In genomic region chr2:162090109-162090508, GRCh38 we compare ENCODE assay signal across 19 cellular contexts. TPM values are rescaled to one million over a fixed set of nuclear protein-coding genes. Genes with fewer than 3 reads are reported as not detected.
DNase-seq lines count a peak whose midpoint lies in the region; ATAC-seq, FAIRE-seq and TF ChIP-seq lines count a peak whose summit lies in the region.
"Had no signal": no experiment of that assay in that cellular context is flagged by ENCODE, and none has a peak within 500 bp of the region (broad histone marks: within the 10 kb centered on the region; RNA-seq: fewer than 3 reads in every experiment).

No MANE protein-coding gene starts in this region.

- H3K27me3 ChIP-seq in astrocyte (ENCODE audit: insufficient read depth, low read length) (no peaks in the 10 kb centered on the region), hepatocyte (no peaks in the 10 kb centered on the region), mesendoderm (ENCODE audit: insufficient read depth, low read length, poor library complexity) (no peaks in the 10 kb centered on the region)

- peak overlapping the region; percentile 28 for H2AFZ ChIP-seq in astrocyte (ENCODE audit: low read depth, low read length)
- H2AFZ ChIP-seq in hepatocyte = no peak overlapping the region

- no peak overlapping the region for H2BK120ac ChIP-seq in mesendoderm (ENCODE audit: low read depth, low read length)

- 0 out of 6 replicates have a peak overlapping the region, but pooled peaks of 1 of the 2 experiments have one; percentile 46 for H3K27ac ChIP-seq in A549
- H3K27ac ChIP-seq in astrocyte (ENCODE audit: low read depth, low read length) = peak overlapping the region; percentile 53
- peak overlapping the region; percentile 92 for H3K27ac ChIP-seq in hepatocyte
- no peak overlapping the region for H3K27ac ChIP-seq in mesendoderm (ENCODE audit: low read depth, low read length)
- H3K27ac ChIP-seq: psoas muscle had no signal

- H4K20me1 ChIP-seq in astrocyte (ENCODE audit: insufficient read depth, low read length) (no peaks in the 10 kb centered on the region), hepatocyte (ENCODE audit: insufficient read depth, poor library complexity, severe bottlenecking) (no peaks in the 10 kb centered on the region)

- H3K9me3 Mint-ChIP-seq in astrocyte (ENCODE audit: unreplicated experiment) = no peaks in the 10 kb centered on the region
- H3K9me3 Mint-ChIP-seq: CD8-positive, alpha-beta T cell; nephron had no signal

- TF ChIP-seq EP300 in A549 (IDR thresholded peaks at IDR 0.05) = no peak

- H3K36me3 ChIP-seq in astrocyte (ENCODE audit: insufficient read depth, low read length) (no peaks in the 10 kb centered on the region), hepatocyte (replicated peaks; ENCODE audit: insufficient read depth, low read depth) (no peaks in the 10 kb centered on the region), mesendoderm (ENCODE audit: control insufficient read depth, insufficient read depth, low read length) (no peaks in the 10 kb centered on the region)

- no peak overlapping the region for H3K4ac ChIP-seq in mesendoderm (ENCODE audit: low read depth, low read length)

- POLR2A ChIA-PET in A549 (lab: Yijun Ruan, JAX) = no interaction called here

- H3K23ac ChIP-seq in mesendoderm (ENCODE audit: low read length) = no peak overlapping the region

- no peak for DNase-seq in A549 (ENCODE audit: low read depth in 1 of 2, low spot score in 1 of 2)
- DNase-seq in HCEC 1CT = peak; percentile 80
- DNase-seq in astrocyte (ENCODE audit: low read depth) = no peak
- DNase-seq in hepatocyte (ENCODE audit: low spot score) = no peak
- no peak for DNase-seq in NCI-H345 (lab: John Stamatoyannopoulos, UW)
- DNase-seq in NCI-H526 treated with DMSO at 0.1 percent for 48 hours (lab: John Stamatoyannopoulos, UW) = no peak
- DNase-seq in activated T-cell treated with anti-CD3 and anti-CD28 coated beads, Interleukin-2, amount 50 U/mL, for 48 hours = no peak
- DNase-seq in mesendoderm = no peak
- DNase-seq: activated effector memory CD4-positive, alpha-beta T cell treated with anti-CD3 and anti-CD28 coated beads, Interleukin-2, amount 50 U/mL, for 16 hours; aorta; CD8-positive, alpha-beta T cell; head of caudate nucleus; NCI-H187; psoas muscle; SHP77; stimulated activated CD4-positive, alpha-beta T cell treated with anti-CD3 and anti-CD28 coated beads, Interleukin-15, amount 100 ng/mL, for 24 hours; stimulated activated naive CD4-positive, alpha-beta T cell treated with Interleukin-2 at 50 U/mL for 16 hours had no signal

- FAIRE-seq in A549 (lab: Jason Lieb, UNC) (no peak), astrocyte (lab: Jason Lieb, UNC) (peak; percentile 5)
- FAIRE-seq: G401.6 had no signal

- H2BK15ac ChIP-seq in mesendoderm (replicated peaks; ENCODE audit: low read depth) = no peak overlapping the region

- H3K79me1 ChIP-seq in mesendoderm (ENCODE audit: low read length) = no peaks in the 10 kb centered on the region

- no peak overlapping the region for H2AK5ac ChIP-seq in mesendoderm (ENCODE audit: low read length)

- WGBS in A549 (ENCODE audit: missing lambda C conversion rate) = 11% methylated on average over 1 of the region's 1 CpG
- WGBS in hepatocyte (ENCODE audit: low lambda C conversion rate, missing lambda C conversion rate) = 69% methylated on average over 1 of the region's 1 CpG
- WGBS in mesendoderm (ENCODE audit: extremely low coverage, insufficient coverage, low lambda C conversion rate) = no CpG with 5 or more reads among the region's 1 CpG

- no peak overlapping the region for H3K9ac ChIP-seq in astrocyte (ENCODE audit: low read length)
- H3K9ac ChIP-seq in mesendoderm (ENCODE audit: low read length) = no peak overlapping the region

- ATAC-seq in A549 = no peak
- ATAC-seq: CD8-positive, alpha-beta T cell; psoas muscle had no signal

- H4K8ac ChIP-seq in mesendoderm (ENCODE audit: low read depth, low read length) = no peak overlapping the region

- CTCF ChIA-PET in A549 (lab: Yijun Ruan, JAX) = no interaction called here

- peaks cover 35% of the 10 kb centered on the region for H3K4me1 ChIP-seq in A549
- H3K4me1 ChIP-seq in astrocyte (ENCODE audit: insufficient read depth, low read length) = peaks cover 49% of the 10 kb centered on the region
- peaks cover 36% of the 10 kb centered on the region for H3K4me1 ChIP-seq in hepatocyte (ENCODE audit: insufficient read depth)
- no peaks in the 10 kb centered on the region for H3K4me1 ChIP-seq in mesendoderm (ENCODE audit: control insufficient read depth, low read depth, low read length)
- H3K4me1 ChIP-seq: psoas muscle had no signal

- no peak overlapping the region for H3K27ac Mint-ChIP-seq in astrocyte (ENCODE audit: unreplicated experiment)
- H3K27ac Mint-ChIP-seq: CD8-positive, alpha-beta T cell; nephron had no signal

- H3K36me3 Mint-ChIP-seq in astrocyte (ENCODE audit: low read depth, unreplicated experiment) = no peaks in the 10 kb centered on the region
- H3K36me3 Mint-ChIP-seq: CD8-positive, alpha-beta T cell had no signal

- H3K79me2 ChIP-seq in astrocyte (ENCODE audit: insufficient read depth, low read length) (no peaks in the 10 kb centered on the region), hepatocyte (no peaks in the 10 kb centered on the region), mesendoderm (ENCODE audit: control insufficient read depth, insufficient read depth, low read length) (no peaks in the 10 kb centered on the region)

- H3K4me2 ChIP-seq in A549 (0 out of 3 replicates have a peak overlapping the region, but pooled peaks have one; percentile 16), astrocyte (ENCODE audit: low read length) (no peak overlapping the region), hepatocyte (no peak overlapping the region), mesendoderm (ENCODE audit: low read length) (no peak overlapping the region)

- no peak for TF ChIP-seq RAD21 in A549 (conservative IDR thresholded peaks at IDR 0.05 in 1 of 2, IDR thresholded peaks at IDR 0.05 in 1 of 2)

- no peaks in the 10 kb centered on the region for H3K27me3 Mint-ChIP-seq in astrocyte (ENCODE audit: low read depth, unreplicated experiment)

- H3K4me3 Mint-ChIP-seq in astrocyte (ENCODE audit: unreplicated experiment) = no peak overlapping the region
- H3K4me3 Mint-ChIP-seq: CD8-positive, alpha-beta T cell; nephron had no signal

- no peak overlapping the region for H3K18ac ChIP-seq in mesendoderm (ENCODE audit: low read length)

- H3K9me2 ChIP-seq in hepatocyte (replicated peaks; ENCODE audit: insufficient read depth) = no peaks in the 10 kb centered on the region

- H3K9me3 ChIP-seq in A549 = no peaks in the 10 kb centered on the region
- H3K9me3 ChIP-seq in astrocyte (ENCODE audit: insufficient read depth, low read depth, low read length) = no peaks in the 10 kb centered on the region
- H3K9me3 ChIP-seq in hepatocyte (ENCODE audit: low read depth) = no peaks in the 10 kb centered on the region
- H3K9me3 ChIP-seq: psoas muscle had no signal

- H2BK5ac ChIP-seq in mesendoderm (ENCODE audit: low read length) = no peak overlapping the region

- H3K4me3 ChIP-seq in A549 (no peak overlapping the region), astrocyte (ENCODE audit: insufficient read depth, low read depth, low read length) (no peak overlapping the region), hepatocyte (no peak overlapping the region), mesendoderm (ENCODE audit: low read length) (no peak overlapping the region)
- H3K4me3 ChIP-seq: psoas muscle had no signal

- H3K56ac ChIP-seq in mesendoderm (ENCODE audit: low read length) = no peak overlapping the region

- peaks cover 43% of the 10 kb centered on the region for H3K4me1 Mint-ChIP-seq in astrocyte (ENCODE audit: low read depth, unreplicated experiment)
- H3K4me1 Mint-ChIP-seq: nephron had no signal

- no peak for TF ChIP-seq POLR2A in A549 (IDR thresholded peaks at IDR 0.05; ENCODE audit: low read length)

- TF ChIP-seq CTCF in A549 (IDR thresholded peaks at IDR 0.05) (no peak), astrocyte (IDR thresholded peaks at IDR 0.05; ENCODE audit: insufficient read depth, low read depth, low read length) (no peak), hepatocyte (IDR thresholded peaks at IDR 0.05; ENCODE audit: poor library complexity) (no peak)

- H4K5ac ChIP-seq in mesendoderm (ENCODE audit: low read length) = no peak overlapping the region

TF ChIP-seq in A549, 52 proteins besides CTCF, POLR2A, EP300 and RAD21:
- TF ChIP-seq CBX2 (IDR thresholded peaks at IDR 0.05; ENCODE audit: borderline replicate concordance, low read depth) = no peak
- TF ChIP-seq FOSL2 (IDR thresholded peaks at IDR 0.05) = no peak
- TF ChIP-seq FOSL2 (CRISPR knock-in tag; IDR thresholded peaks at IDR 0.05) = peak; percentile 69

RNA-seq across cellular contexts. Expression of gene DPP4, which starts 16.1 kb away (rescaled TPM):
- polyA plus RNA-seq in A549 (2011; rRNA removed) (0.17 and 0.37 TPM in 2 replicates), A549 (2017; fragmentation: RNase III; extraction: RNeasy Plus Mini Kit Qiagen cat#74134 plus additional on column Dnase treatment) (0.21 to 0.31 TPM (median 0.27 TPM) in 3 replicates), hepatocyte (147 and 149 TPM in 2 replicates)
- 0.03 TPM in 2 replicates for polyA plus RNA-seq in A549 (2012; cell fraction: cytosol; rRNA removed)
- 0.09 and 0.11 TPM in 2 replicates for polyA plus RNA-seq in A549 (2012; cell fraction: nucleus; rRNA removed)
- polyA minus RNA-seq in A549 (2011; rRNA and poly(A)+ RNA removed) = 0.29 and 0.58 TPM in 2 replicates
- total RNA-seq in astrocyte (5.3 and 6.7 TPM in 2 replicates), hepatocyte (218 and 256 TPM in 2 replicates)
- 0.49 TPM for polyA plus RNA-seq in mesendoderm (2013, experiment 1 of 2)
- 0.57 TPM for polyA plus RNA-seq in mesendoderm (2013, experiment 2 of 2)

Comparison
In these comparisons a context has a peak if more than half of its experiments do, and no peak if none do; other contexts are left out.
1. RNA of gene DPP4, which starts 16.1 kb away (total RNA-seq): 218 to 256 TPM in hepatocyte; 5.3 to 6.7 TPM in astrocyte; every median in the first group is over 10 times any median in the second.